Comparison of ENCODE assay signal across 24 cellular contexts in the genomic region with DNA sequence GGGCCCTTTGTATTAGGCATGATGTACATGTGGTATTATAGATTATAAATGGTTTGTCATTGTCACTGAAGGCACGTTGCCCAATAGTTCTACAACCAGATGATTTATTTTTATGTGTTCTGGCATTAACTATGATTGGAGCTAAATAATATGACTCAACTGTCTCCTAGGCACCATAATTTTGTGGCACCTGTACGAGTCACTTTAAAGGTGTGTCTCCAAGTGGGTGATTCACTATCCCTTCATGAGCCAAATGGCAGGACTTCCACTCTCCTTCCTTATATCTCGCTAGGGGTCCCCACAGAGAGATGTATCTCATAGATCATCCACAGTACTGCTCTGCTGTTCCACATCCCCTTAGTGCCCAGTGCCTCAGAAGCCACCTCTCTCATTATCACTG. TPM values are rescaled to one million over a fixed set of nuclear protein-coding genes. Genes with fewer than 3 reads are reported as not detected.
"Had no signal": no experiment of that assay in that cellular context is flagged by ENCODE, and none has a peak within 500 bp of the region (broad histone marks: within the 10 kb centered on the region; RNA-seq: fewer than 3 reads in every experiment).

No MANE protein-coding gene starts in this region.

- H3K4me3 ChIP-seq: dorsolateral prefrontal cortex, esophagus squamous epithelium, left ventricle myocardium inferior, lung, psoas muscle, right lobe of liver, tibial artery, upper lobe of left lung, uterus had no signal

- ATAC-seq: left cardiac atrium; psoas muscle; right lobe of liver; stimulated activated effector memory CD8-positive, alpha-beta T cell treated with anti-CD3 and anti-CD28 coated beads, Interleukin-12 subunit alpha, Interleukin-12 subunit beta, amount 100 ng/mL, for 72 hours had no signal

- H3K27ac ChIP-seq: dorsolateral prefrontal cortex, esophagus squamous epithelium, left ventricle myocardium inferior, psoas muscle, right lobe of liver, tibial artery, upper lobe of left lung, uterus had no signal

- DNase-seq: cortex of kidney; dorsolateral prefrontal cortex; effector CD8-positive, alpha-beta T cell; esophagus squamous epithelium; foreskin fibroblast; immature natural killer cell; left cardiac atrium; left ventricle myocardium inferior; mesendoderm; naive B cell; nephron progenitor cell; psoas muscle; retina; right lobe of liver; stimulated activated CD4-positive, alpha-beta T cell treated with anti-CD3 and anti-CD28 coated beads, Interleukin-4, amount 100 ng/mL, for 1 hour; stimulated activated CD8-positive, alpha-beta memory T cell treated with anti-CD3 and anti-CD28 coated beads, Interleukin-4, amount 100 ng/mL, for 48 hours; tibial artery; upper lobe of left lung; uterus had no signal

- H3K36me3 ChIP-seq: esophagus squamous epithelium, left ventricle myocardium inferior, right lobe of liver, tibial artery, upper lobe of left lung, uterus had no signal

- H3K4me1 ChIP-seq: esophagus squamous epithelium, left ventricle myocardium inferior, psoas muscle, right lobe of liver, tibial artery, upper lobe of left lung, uterus had no signal

- H3K9me3 ChIP-seq: esophagus squamous epithelium, left ventricle myocardium inferior, right lobe of liver, tibial artery, upper lobe of left lung, uterus had no signal

- H3K27me3 ChIP-seq: esophagus squamous epithelium, right lobe of liver, tibial artery, upper lobe of left lung, uterus had no signal

RNA-seq across cellular contexts. Expression of gene SMPX, which starts 6.1 kb away (rescaled TPM):
- total RNA-seq: esophagus squamous epithelium, osteoblast, temporal lobe had no signal
- polyA plus RNA-seq: immature natural killer cell, keratinocyte had no signal
